ENCODE assay signal across 8 cellular contexts in the genomic region with DNA sequence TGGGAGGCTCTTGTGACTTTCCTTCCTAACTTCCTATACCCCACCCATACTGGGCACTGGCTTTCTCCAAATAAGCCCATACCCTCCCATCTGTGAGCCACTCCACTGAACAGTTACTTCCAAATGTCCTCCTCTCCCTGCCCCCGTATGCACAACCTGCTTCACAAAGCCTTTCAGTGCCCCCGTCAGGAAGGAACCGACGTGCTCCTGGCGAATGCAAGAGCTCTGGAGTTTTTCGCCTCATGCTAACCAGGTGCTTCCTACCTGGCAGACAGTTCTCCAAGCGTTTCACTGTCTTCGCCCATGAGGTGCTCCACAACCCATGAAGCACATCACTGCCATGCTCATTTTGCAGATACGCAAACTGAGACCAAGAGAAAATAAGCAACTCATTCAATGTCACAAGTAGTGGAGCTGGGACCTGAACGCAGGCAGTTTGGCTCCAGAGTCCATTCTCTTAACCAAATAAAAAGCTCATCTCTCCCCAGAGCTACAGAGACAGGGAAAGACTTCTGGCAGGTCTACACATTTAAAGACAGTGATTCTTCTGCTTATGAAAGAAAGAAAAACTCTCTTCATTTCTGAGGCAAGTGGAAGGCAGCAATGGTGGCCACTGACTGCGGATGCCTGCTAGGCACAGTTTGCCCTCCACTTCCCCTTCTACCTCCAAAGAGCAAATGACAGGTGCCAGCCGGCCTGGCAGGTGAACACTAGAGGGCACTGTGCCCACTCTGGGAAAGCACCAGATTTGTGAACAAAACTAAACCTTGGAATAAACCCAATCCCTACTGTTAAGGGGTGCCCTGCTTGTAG. TPM values are rescaled to one million over a fixed set of nuclear protein-coding genes. Genes with fewer than 3 reads are reported as not detected.
DNase-seq lines count a peak whose midpoint lies in the region; ATAC-seq and TF ChIP-seq lines count a peak whose summit lies in the region.

No MANE protein-coding gene starts in this region.

- peak; percentile 44 for DNase-seq in COR-L47 (lab: John Stamatoyannopoulos, UW)
- peak; percentile 67 for DNase-seq in HPDE6-E6E7 (ENCODE audit: extremely low spot score)
- peak; percentile 63 for DNase-seq in activated T-cell treated with anti-CD3 and anti-CD28 coated beads for 4 hours
- DNase-seq in fibroblast of mammary gland (ENCODE audit: low read depth): peak; percentile 40
- peak; percentile 35 to 74 for DNase-seq in trophoblast cell

- H4K20me1 ChIP-seq in OCI-LY3 (ENCODE audit: insufficient read depth, low read length): peaks cover 20% of the 10 kb centered on the region

- no peak overlapping the region for H3K14ac ChIP-seq in trophoblast cell (ENCODE audit: low read length)

- peak; percentile 92 for TF ChIP-seq CTCF in OCI-LY3 (IDR thresholded peaks at IDR 0.05; ENCODE audit: low read depth, low read length)
- TF ChIP-seq CTCF in fibroblast of mammary gland (conservative IDR thresholded peaks at IDR 0.05; ENCODE audit: control insufficient read depth, insufficient read depth, low read depth, low read length): peak; percentile 74

- H3K9me3 ChIP-seq in OCI-LY3 (ENCODE audit: insufficient read depth, low read length) (no peaks in the 10 kb centered on the region), trophoblast cell (ENCODE audit: insufficient read depth, low read depth, low read length) (no peaks in the 10 kb centered on the region)

- no peak overlapping the region for H4K12ac ChIP-seq in trophoblast cell (ENCODE audit: low read depth, low read length)

- H3K79me2 ChIP-seq in OCI-LY3 (ENCODE audit: low read length) (peaks cover 16% of the 10 kb centered on the region), trophoblast cell (ENCODE audit: control insufficient read depth, insufficient read depth, low read length, poor library complexity) (no peaks in the 10 kb centered on the region)

- no peaks in the 10 kb centered on the region for H3K79me1 ChIP-seq in trophoblast cell (ENCODE audit: low read length)

- no peak overlapping the region for H2AK5ac ChIP-seq in trophoblast cell (ENCODE audit: low read length)

- H3K4me2 ChIP-seq in OCI-LY3 (ENCODE audit: low read length) (no peak overlapping the region), trophoblast cell (ENCODE audit: low read length) (no peak overlapping the region)

- no peak overlapping the region for H2BK120ac ChIP-seq in trophoblast cell (ENCODE audit: insufficient read depth, low read length, poor library complexity)

- no peak overlapping the region for H3K27ac ChIP-seq in OCI-LY3 (ENCODE audit: low read length)
- no peak overlapping the region for H3K27ac ChIP-seq in trophoblast cell (ENCODE audit: low read depth, low read length)

- no peak overlapping the region for H3K4me3 ChIP-seq in OCI-LY3 (ENCODE audit: low read length)
- H3K4me3 ChIP-seq in fibroblast of mammary gland (ENCODE audit: control insufficient read depth, low read depth, low read length): no peak overlapping the region
- no peak overlapping the region for H3K4me3 ChIP-seq in trophoblast cell (ENCODE audit: low read depth, low read length)

- H3K18ac ChIP-seq in trophoblast cell (ENCODE audit: low read length): no peak overlapping the region

- no peak overlapping the region for H4K91ac ChIP-seq in trophoblast cell (ENCODE audit: low read depth, low read length)

- H2BK12ac ChIP-seq in trophoblast cell (ENCODE audit: low read length): no peak overlapping the region

- H3K36me3 ChIP-seq in OCI-LY3 (replicated peaks; ENCODE audit: low read depth, low read length) (no peaks in the 10 kb centered on the region), trophoblast cell (ENCODE audit: control insufficient read depth in 1 of 2, insufficient read depth in 2 of 2, low read length in 2 of 2) (peaks cover 7 to 10% of the 10 kb centered on the region in 2 experiments)

- H3K4ac ChIP-seq in trophoblast cell (ENCODE audit: low read depth, low read length): no peak overlapping the region

- H3K27me3 ChIP-seq in OCI-LY3 (ENCODE audit: low read depth, low read length) (no peaks in the 10 kb centered on the region), trophoblast cell (ENCODE audit: insufficient read depth, low read length) (no peaks in the 10 kb centered on the region)

- H4K8ac ChIP-seq in trophoblast cell (ENCODE audit: low read depth, low read length): no peak overlapping the region

- H3K9ac ChIP-seq in OCI-LY3 (ENCODE audit: low read length): no peak overlapping the region
- no peak overlapping the region for H3K9ac ChIP-seq in trophoblast cell (ENCODE audit: low read length)

- H3K4me1 ChIP-seq in OCI-LY3 (ENCODE audit: low read length): peaks cover 14% of the 10 kb centered on the region
- no peaks in the 10 kb centered on the region for H3K4me1 ChIP-seq in trophoblast cell (ENCODE audit: control insufficient read depth in 1 of 2, insufficient read depth in 2 of 2, low read length in 2 of 2)

- H2BK5ac ChIP-seq in trophoblast cell (ENCODE audit: low read depth, low read length, poor library complexity): no peak overlapping the region

- H3K23ac ChIP-seq in trophoblast cell (ENCODE audit: low read length): no peak overlapping the region

- ATAC-seq in GM21526 (IDR thresholded peaks at IDR 0.05; ENCODE audit: low FRiP score, unreplicated experiment) (no peak), GM18520 (IDR thresholded peaks at IDR 0.05; ENCODE audit: unreplicated experiment) (no peak)

- H2AFZ ChIP-seq in OCI-LY3 (ENCODE audit: low read depth, low read length) (no peak overlapping the region), trophoblast cell (ENCODE audit: insufficient read depth, low read length, poor library complexity) (no peak overlapping the region)

- WGBS in trophoblast cell (ENCODE audit: extremely low coverage, insufficient coverage, insufficient read length): no CpG with 5 or more reads among the region's 12 CpGs

RNA-seq across cellular contexts. Expression of a gene that starts 23.8 kb away (rescaled TPM):
- 22.4 and 23.4 TPM in 2 replicates for polyA plus RNA-seq in trophoblast cell (2013)

RNA-seq across cellular contexts. Expression of a gene that starts 44.7 kb away (rescaled TPM):
- polyA plus RNA-seq in trophoblast cell (2013): 13.1 and 13.4 TPM in 2 replicates

RNA-seq across cellular contexts. Expression of a gene that starts 54.5 kb away (rescaled TPM):
- 24.2 and 25.4 TPM in 2 replicates for polyA plus RNA-seq in trophoblast cell (2013)

RNA-seq across cellular contexts. Expression of a gene that starts 59.2 kb away (rescaled TPM):
- 0.07 TPM in 1 of 2 replicates, not detected in the other for polyA plus RNA-seq in trophoblast cell (2013)
